In the genomic region with DNA sequence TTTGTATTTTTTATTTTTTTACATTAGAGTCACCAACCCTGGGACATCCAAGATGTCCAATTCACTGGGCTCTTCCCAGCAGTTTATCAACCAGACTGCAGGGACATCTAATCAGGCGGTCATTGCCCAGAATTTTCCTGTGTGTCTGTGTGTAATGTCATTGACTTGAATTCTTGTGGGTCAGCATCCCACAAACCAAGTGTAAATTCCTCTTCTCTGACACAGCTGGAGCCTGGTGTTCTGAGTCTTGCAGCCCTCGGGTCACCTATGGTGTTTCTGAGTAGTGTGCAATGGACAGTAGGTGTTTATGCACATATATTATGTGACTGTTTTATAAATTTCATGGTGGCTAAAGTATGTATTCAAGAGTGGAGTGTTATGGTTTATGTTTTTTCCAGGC, we compare ENCODE assay signal across 2 cellular contexts.
TF ChIP-seq lines count a peak whose summit lies in the region.

No MANE protein-coding gene starts in this region.

TF ChIP-seq in HepG2, 621 proteins besides CTCF, POLR2A, EP300 and RAD21 (continued from another document):
- TF ChIP-seq, protein P1, sequence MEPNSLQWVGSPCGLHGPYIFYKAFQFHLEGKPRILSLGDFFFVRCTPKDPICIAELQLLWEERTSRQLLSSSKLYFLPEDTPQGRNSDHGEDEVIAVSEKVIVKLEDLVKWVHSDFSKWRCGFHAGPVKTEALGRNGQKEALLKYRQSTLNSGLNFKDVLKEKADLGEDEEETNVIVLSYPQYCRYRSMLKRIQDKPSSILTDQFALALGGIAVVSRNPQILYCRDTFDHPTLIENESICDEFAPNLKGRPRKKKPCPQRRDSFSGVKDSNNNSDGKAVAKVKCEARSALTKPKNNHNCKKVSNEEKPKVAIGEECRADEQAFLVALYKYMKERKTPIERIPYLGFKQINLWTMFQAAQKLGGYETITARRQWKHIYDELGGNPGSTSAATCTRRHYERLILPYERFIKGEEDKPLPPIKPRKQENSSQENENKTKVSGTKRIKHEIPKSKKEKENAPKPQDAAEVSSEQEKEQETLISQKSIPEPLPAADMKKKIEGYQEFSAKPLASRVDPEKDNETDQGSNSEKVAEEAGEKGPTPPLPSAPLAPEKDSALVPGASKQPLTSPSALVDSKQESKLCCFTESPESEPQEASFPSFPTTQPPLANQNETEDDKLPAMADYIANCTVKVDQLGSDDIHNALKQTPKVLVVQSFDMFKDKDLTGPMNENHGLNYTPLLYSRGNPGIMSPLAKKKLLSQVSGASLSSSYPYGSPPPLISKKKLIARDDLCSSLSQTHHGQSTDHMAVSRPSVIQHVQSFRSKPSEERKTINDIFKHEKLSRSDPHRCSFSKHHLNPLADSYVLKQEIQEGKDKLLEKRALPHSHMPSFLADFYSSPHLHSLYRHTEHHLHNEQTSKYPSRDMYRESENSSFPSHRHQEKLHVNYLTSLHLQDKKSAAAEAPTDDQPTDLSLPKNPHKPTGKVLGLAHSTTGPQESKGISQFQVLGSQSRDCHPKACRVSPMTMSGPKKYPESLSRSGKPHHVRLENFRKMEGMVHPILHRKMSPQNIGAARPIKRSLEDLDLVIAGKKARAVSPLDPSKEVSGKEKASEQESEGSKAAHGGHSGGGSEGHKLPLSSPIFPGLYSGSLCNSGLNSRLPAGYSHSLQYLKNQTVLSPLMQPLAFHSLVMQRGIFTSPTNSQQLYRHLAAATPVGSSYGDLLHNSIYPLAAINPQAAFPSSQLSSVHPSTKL (CRISPR knock-in tag; IDR thresholded peaks at IDR 0.05), result no peak
- TF ChIP-seq, protein P2, sequence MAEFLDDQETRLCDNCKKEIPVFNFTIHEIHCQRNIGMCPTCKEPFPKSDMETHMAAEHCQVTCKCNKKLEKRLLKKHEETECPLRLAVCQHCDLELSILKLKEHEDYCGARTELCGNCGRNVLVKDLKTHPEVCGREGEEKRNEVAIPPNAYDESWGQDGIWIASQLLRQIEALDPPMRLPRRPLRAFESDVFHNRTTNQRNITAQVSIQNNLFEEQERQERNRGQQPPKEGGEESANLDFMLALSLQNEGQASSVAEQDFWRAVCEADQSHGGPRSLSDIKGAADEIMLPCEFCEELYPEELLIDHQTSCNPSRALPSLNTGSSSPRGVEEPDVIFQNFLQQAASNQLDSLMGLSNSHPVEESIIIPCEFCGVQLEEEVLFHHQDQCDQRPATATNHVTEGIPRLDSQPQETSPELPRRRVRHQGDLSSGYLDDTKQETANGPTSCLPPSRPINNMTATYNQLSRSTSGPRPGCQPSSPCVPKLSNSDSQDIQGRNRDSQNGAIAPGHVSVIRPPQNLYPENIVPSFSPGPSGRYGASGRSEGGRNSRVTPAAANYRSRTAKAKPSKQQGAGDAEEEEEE (CRISPR knock-in tag; IDR thresholded peaks at IDR 0.05; ENCODE audit: borderline replicate concordance), result no peak
- TF ChIP-seq EED (CRISPR knock-in tag; IDR thresholded peaks at IDR 0.05), result no peak
- TF ChIP-seq, protein P3, sequence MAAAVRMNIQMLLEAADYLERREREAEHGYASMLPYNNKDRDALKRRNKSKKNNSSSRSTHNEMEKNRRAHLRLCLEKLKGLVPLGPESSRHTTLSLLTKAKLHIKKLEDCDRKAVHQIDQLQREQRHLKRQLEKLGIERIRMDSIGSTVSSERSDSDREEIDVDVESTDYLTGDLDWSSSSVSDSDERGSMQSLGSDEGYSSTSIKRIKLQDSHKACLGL (CRISPR knock-in tag; IDR thresholded peaks at IDR 0.05), result no peak
- TF ChIP-seq BRCA1 (CRISPR knock-in tag; IDR thresholded peaks at IDR 0.05), result no peak
- no peak for TF ChIP-seq TARDBP (CRISPR knock-in tag; IDR thresholded peaks at IDR 0.05)

TF ChIP-seq in SK-N-SH, 30 proteins besides CTCF, POLR2A, EP300 and RAD21 (continued from another document):
- TF ChIP-seq, protein P4, sequence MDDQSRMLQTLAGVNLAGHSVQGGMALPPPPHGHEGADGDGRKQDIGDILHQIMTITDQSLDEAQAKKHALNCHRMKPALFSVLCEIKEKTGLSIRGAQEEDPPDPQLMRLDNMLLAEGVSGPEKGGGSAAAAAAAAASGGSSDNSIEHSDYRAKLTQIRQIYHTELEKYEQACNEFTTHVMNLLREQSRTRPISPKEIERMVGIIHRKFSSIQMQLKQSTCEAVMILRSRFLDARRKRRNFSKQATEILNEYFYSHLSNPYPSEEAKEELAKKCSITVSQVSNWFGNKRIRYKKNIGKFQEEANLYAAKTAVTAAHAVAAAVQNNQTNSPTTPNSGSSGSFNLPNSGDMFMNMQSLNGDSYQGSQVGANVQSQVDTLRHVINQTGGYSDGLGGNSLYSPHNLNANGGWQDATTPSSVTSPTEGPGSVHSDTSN (IDR thresholded peaks at IDR 0.05), result no peak
- TF ChIP-seq, protein P5, sequence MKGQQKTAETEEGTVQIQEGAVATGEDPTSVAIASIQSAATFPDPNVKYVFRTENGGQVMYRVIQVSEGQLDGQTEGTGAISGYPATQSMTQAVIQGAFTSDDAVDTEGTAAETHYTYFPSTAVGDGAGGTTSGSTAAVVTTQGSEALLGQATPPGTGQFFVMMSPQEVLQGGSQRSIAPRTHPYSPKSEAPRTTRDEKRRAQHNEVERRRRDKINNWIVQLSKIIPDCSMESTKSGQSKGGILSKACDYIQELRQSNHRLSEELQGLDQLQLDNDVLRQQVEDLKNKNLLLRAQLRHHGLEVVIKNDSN (IDR thresholded peaks at IDR 0.05; ENCODE audit: borderline replicate concordance, low read depth), result no peak
TF ChIP-seq in SK-N-SH: peak in this region for 0.
